ENCODE assay signal across 30 cellular contexts in genomic region chr1:31657020-31657804, GRCh38. TPM values are rescaled to one million over a fixed set of nuclear protein-coding genes. Genes with fewer than 3 reads are reported as not detected.
DNase-seq lines count a peak whose midpoint lies in the region; ATAC-seq and TF ChIP-seq lines count a peak whose summit lies in the region.
"Had no signal": no experiment of that assay in that cellular context is flagged by ENCODE, and none has a peak within 500 bp of the region (broad histone marks: within the 10 kb centered on the region; RNA-seq: fewer than 3 reads in every experiment).

No MANE protein-coding gene starts in this region.

- intact Hi-C loops in right cardiac atrium (cut with DNase I): loop anchor here in 1 of 4 donors (5.0 kb wide), 1 partner anchor 135 kb away; no protein-coding TSS in a partner anchor
- intact Hi-C loops in cardiac septum (cut with DNase I): no loop called here
- intact Hi-C loops in sigmoid colon (cut with DNase I): no loop called here

- H3K4me3 ChIP-seq in right cardiac atrium (ENCODE audit: low read length) (no peak overlapping the region), sigmoid colon (no peak overlapping the region)
- H3K4me3 ChIP-seq: GM12878, SK-N-MC had no signal

- no peaks in the 10 kb centered on the region for H3K4me1 Mint-ChIP-seq in neural crest cell
- H3K4me1 Mint-ChIP-seq: IgD-negative memory B cell had no signal

- peaks cover 2% of the 10 kb centered on the region for H3K27me3 Mint-ChIP-seq in neural crest cell (ENCODE audit: low read depth)

- DNase-seq in right cardiac atrium: peak in 2 of 3 donors; percentile 25 to 48
- DNase-seq in cardiac septum (ENCODE audit: low spot score): no peak
- no peak for DNase-seq in neural crest cell (ENCODE audit: low read depth, low spot score)
- DNase-seq in sigmoid colon: peak; percentile 53
- DNase-seq in OCI-M1 (lab: John Stamatoyannopoulos, UW): no peak
- DNase-seq in NCI-H1105 treated with DMSO at 0.1 percent for 48 hours (lab: John Stamatoyannopoulos, UW): no peak
- no peak for DNase-seq in activated naive CD4-positive, alpha-beta T cell treated with anti-CD3 and anti-CD28 coated beads, Interleukin-2, amount 50 U/mL, for 72 hours (ENCODE audit: low spot score in 2 of 2)
- DNase-seq: 8988T; ACHN; CD8-positive, alpha-beta T cell; DMS 273 treated with DMSO at 0.1 percent for 48 hours; DMS79; EL; GDM1; GOT3; HCEC 1CT; NCI-H1048; NCI-H1417 treated with DMSO at 0.1 percent for 48 hours; NCI-H1694 treated with DMSO at 0.1 percent for 48 hours; NCI-H2081; NCI-H2227 treated with DMSO at 0.1 percent for 48 hours; NCI-H526 treated with DMSO at 0.1 percent for 48 hours; SIG-M5 had no signal

- H3K27ac Mint-ChIP-seq in neural crest cell (ENCODE audit: unreplicated experiment): peak overlapping the region; percentile 37
- H3K27ac Mint-ChIP-seq in activated naive CD4-positive, alpha-beta T cell treated with anti-CD3 and anti-CD28 coated beads, Interleukin-2, amount 50 U/mL, for 72 hours: no peak overlapping the region
- H3K27ac Mint-ChIP-seq: CD8-positive, alpha-beta T cell had no signal

- H3K36me3 Mint-ChIP-seq in neural crest cell (ENCODE audit: low read depth): no peaks in the 10 kb centered on the region
- H3K36me3 Mint-ChIP-seq in activated naive CD4-positive, alpha-beta T cell treated with anti-CD3 and anti-CD28 coated beads, Interleukin-2, amount 50 U/mL, for 72 hours: no peaks in the 10 kb centered on the region
- H3K36me3 Mint-ChIP-seq: CD8-positive, alpha-beta T cell; IgD-negative memory B cell had no signal

- TF ChIP-seq EP300 in sigmoid colon (IDR thresholded peaks at IDR 0.05): no peak

- H3K27ac ChIP-seq in right cardiac atrium (ENCODE audit: low read length) (no peak overlapping the region), sigmoid colon (no peak overlapping the region)
- H3K27ac ChIP-seq: C4-2B, SK-N-MC had no signal

- H3K27me3 ChIP-seq in right cardiac atrium (ENCODE audit: control insufficient read depth, insufficient read depth): no peaks in the 10 kb centered on the region
- H3K27me3 ChIP-seq in sigmoid colon: no peaks in the 10 kb centered on the region

- ATAC-seq in right cardiac atrium (no peak), HG03439 (IDR thresholded peaks at IDR 0.05; ENCODE audit: unreplicated experiment) (no peak)
- ATAC-seq in activated naive CD4-positive, alpha-beta T cell treated with anti-CD3 and anti-CD28 coated beads, Interleukin-2, amount 50 U/mL, for 72 hours: no peak
- ATAC-seq: CD8-positive, alpha-beta T cell; GM12878; Panc1 had no signal

- no peak for TF ChIP-seq POLR2A in sigmoid colon (IDR thresholded peaks at IDR 0.05)

- 86% methylated on average over 14 of the region's 14 CpGs for WGBS in right cardiac atrium
- WGBS in sigmoid colon, 2 donors: 86 to 88% methylated on average over 14 of the region's 14 CpGs

- H3K4me1 ChIP-seq in right cardiac atrium (ENCODE audit: control insufficient read depth, insufficient read depth, low read length): no peaks in the 10 kb centered on the region
- H3K4me1 ChIP-seq in sigmoid colon: peaks cover 0 to 4% (median 0%) of the 10 kb centered on the region in 4 donors

- peaks cover 6 to 97% (median 28%) of the 10 kb centered on the region in 4 donors for H3K36me3 ChIP-seq in sigmoid colon

- no peak overlapping the region for H3K4me3 Mint-ChIP-seq in neural crest cell
- H3K4me3 Mint-ChIP-seq: CD8-positive, alpha-beta T cell; IgD-negative memory B cell had no signal

- TF ChIP-seq CTCF in neural crest cell (conservative IDR thresholded peaks at IDR 0.05): no peak
- no peak for TF ChIP-seq CTCF in sigmoid colon (IDR thresholded peaks at IDR 0.05)

- no peaks in the 10 kb centered on the region for H3K9me3 Mint-ChIP-seq in neural crest cell
- H3K9me3 Mint-ChIP-seq in activated naive CD4-positive, alpha-beta T cell treated with anti-CD3 and anti-CD28 coated beads, Interleukin-2, amount 50 U/mL, for 72 hours: no peaks in the 10 kb centered on the region
- H3K9me3 Mint-ChIP-seq: CD8-positive, alpha-beta T cell; IgD-negative memory B cell had no signal

- H3K9me3 ChIP-seq in right cardiac atrium (ENCODE audit: control insufficient read depth, low read length): no peaks in the 10 kb centered on the region
- H3K9me3 ChIP-seq in sigmoid colon: no peaks in the 10 kb centered on the region

RNA-seq across cellular contexts. Expression of gene PEF1, which starts 12.5 kb away (rescaled TPM):
- total RNA-seq in right cardiac atrium: 10 to 100 TPM; 38.6 to 46.0 (median 42.2) TPM
- 47.7 TPM for polyA plus RNA-seq in right cardiac atrium
- 55.1 TPM for total RNA-seq in cardiac septum
- total RNA-seq in neural crest cell: 49.0 and 52.4 TPM in 2 replicates
- 10 to 100 TPM; 52.9 to 87.4 (median 65.7) TPM for total RNA-seq in sigmoid colon
- 10 to 100 TPM; 56.5 to 74.2 (median 66.4) TPM for polyA plus RNA-seq in sigmoid colon
- total RNA-seq in activated naive CD4-positive, alpha-beta T cell treated with anti-CD3 and anti-CD28 coated beads, Interleukin-2, amount 50 U/mL, for 72 hours: 10 to 100 TPM; 55.4 to 55.8 TPM

RNA-seq across cellular contexts. Expression of gene HCRTR1, which starts 39.7 kb away (rescaled TPM):
- total RNA-seq in right cardiac atrium (under 1 TPM in 2 of 4 donors, not detected in 2; 0.14 to 0.37 TPM), cardiac septum (not detected), neural crest cell (0.23 TPM in 1 of 2 replicates, not detected in the other), sigmoid colon (not detected)
- polyA plus RNA-seq in right cardiac atrium (0.18 TPM), sigmoid colon (under 1 TPM in 1 of 3 donors, not detected in 2; 0.03 TPM)
- total RNA-seq in activated naive CD4-positive, alpha-beta T cell treated with anti-CD3 and anti-CD28 coated beads, Interleukin-2, amount 50 U/mL, for 72 hours: not detected
- total RNA-seq: CD8-positive, alpha-beta T cell; GM12878; NCI-H460 had no signal
- polyA plus RNA-seq: GM12878, IgD-negative memory B cell had no signal

RNA-seq across cellular contexts. Expression of gene COL16A1, which starts 46.6 kb away (rescaled TPM):
- total RNA-seq in right cardiac atrium (10 to 100 TPM; 40.6 to 50.5 (median 50.3) TPM), cardiac septum (45.9 TPM), neural crest cell (0.72 and 0.80 TPM in 2 replicates), sigmoid colon (100 to 1,000 TPM in 2 of 4 donors, 10 to 100 TPM in 2; 43.1 to 271 (median 98.8) TPM)
- polyA plus RNA-seq in right cardiac atrium (37.4 TPM), sigmoid colon (10 to 100 TPM in 1 of 3 donors, 1 to 10 TPM in 2; 4.6 to 23.4 (median 4.8) TPM)
- total RNA-seq in activated naive CD4-positive, alpha-beta T cell treated with anti-CD3 and anti-CD28 coated beads, Interleukin-2, amount 50 U/mL, for 72 hours: under 1 TPM in 1 of 2 donors, not detected in 1; 0.21 TPM
- polyA plus RNA-seq: IgD-negative memory B cell had no signal

Comparison
In these comparisons a context has a peak if more than half of its experiments do, and no peak if none do; other contexts are left out.
1. DNase-seq: peak in right cardiac atrium (2 of 3) and sigmoid colon (single experiment); none in cardiac septum (single experiment), neural crest cell (single experiment), OCI-M1 (single experiment), NCI-H1105 treated with DMSO at 0.1 percent for 48 hours (single experiment) and activated naive CD4-positive, alpha-beta T cell treated with anti-CD3 and anti-CD28 coated beads, Interleukin-2, amount 50 U/mL, for 72 hours (0 of 2).
2. RNA of gene COL16A1, which starts 46.6 kb away (total RNA-seq): 43.1 to 271 TPM in sigmoid colon, 40.6 to 50.5 TPM in right cardiac atrium and 45.9 TPM in cardiac septum (single experiment); 0.72 to 0.80 TPM in neural crest cell and 0.21 TPM in activated naive CD4-positive, alpha-beta T cell treated with anti-CD3 and anti-CD28 coated beads, Interleukin-2, amount 50 U/mL, for 72 hours; every median in the first group is over 10 times any median in the second.